ENCODE assay signal across 11 cellular contexts in genomic region chr10:101287922-101288638, GRCh38. TPM values are rescaled to one million over a fixed set of nuclear protein-coding genes. Genes with fewer than 3 reads are reported as not detected.
DNase-seq lines count a peak whose midpoint lies in the region; ATAC-seq and TF ChIP-seq lines count a peak whose summit lies in the region.
"Had no signal": no experiment of that assay in that cellular context is flagged by ENCODE, and none has a peak within 500 bp of the region (broad histone marks: within the 10 kb centered on the region; RNA-seq: fewer than 3 reads in every experiment).

No MANE protein-coding gene starts in this region.

- H3K4me1 ChIP-seq in HCT116 (ENCODE audit: control insufficient read depth in 1 of 2, insufficient read depth in 2 of 2, low read length in 2 of 2): no peaks in the 10 kb centered on the region; a peak in 1 of 4 replicates
- peaks cover 24% of the 10 kb centered on the region for H3K4me1 ChIP-seq in lower lobe of right lung
- H3K4me1 ChIP-seq in tibial artery: peaks cover 0 to 30% (median 26%) of the 10 kb centered on the region in 4 donors

- H3K4me3 ChIP-seq in HCT116 (replicated peaks in 1 of 2; ENCODE audit: low read depth in 1 of 2, low read length in 2 of 2) (no peak overlapping the region), lower lobe of right lung (no peak overlapping the region), tibial artery (no peak overlapping the region)

- no peaks in the 10 kb centered on the region for H3K27me3 ChIP-seq in HCT116 (ENCODE audit: insufficient read depth, low read length)
- peaks cover 92% of the 10 kb centered on the region for H3K27me3 ChIP-seq in lower lobe of right lung (ENCODE audit: low read depth)
- peaks cover 0 to 97% of the 10 kb centered on the region in 2 donors for H3K27me3 ChIP-seq in tibial artery

- no peaks in the 10 kb centered on the region for H3K9me2 ChIP-seq in HCT116 (ENCODE audit: insufficient read depth)

- intact Hi-C loops in HCT116 (cut with micrococcal nuclease): no loop called here
- intact Hi-C loops in head of caudate nucleus (cut with DNase I): loop anchor here (10.0 kb wide), 1 partner anchor 157 kb away; no protein-coding TSS in a partner anchor
- intact Hi-C loops in lower lobe of right lung (cut with DNase I): no loop called here
- intact Hi-C loops in tibial artery (cut with DNase I; ENCODE audit: low total_unique reads): no loop called here

- H3K9me3 Mint-ChIP-seq in T-helper 2 cell treated with Interferon-gamma antibody and Interleukin-4, amounts not matched to agents 5 μg/mL and 100 μg/mL, for 36 hours: no peaks in the 10 kb centered on the region
- H3K9me3 Mint-ChIP-seq: activated naive CD8-positive, alpha-beta T cell treated with anti-CD3 and anti-CD28 coated beads, Interleukin-2, amount 10 ng/mL, durations not matched to agents 7 days and 5 days; T-cell had no signal

- BruUV-seq in HCT116 (replicated peaks; lab: Mats Ljungman, UMichigan): no TSS peak

- ATAC-seq in HCT116 (peak; percentile 86), lower lobe of right lung (no peak)
- ATAC-seq: T-cell had no signal

- peak; percentile 72 for TF ChIP-seq RAD21 in HCT116 (IDR thresholded peaks at IDR 0.05; ENCODE audit: low read depth)

- peak; percentile 34 to 57 (median 45); a peak in 5 of 6 replicates for TF ChIP-seq CTCF in HCT116 (IDR thresholded peaks at IDR 0.05 in 2 of 3, conservative IDR thresholded peaks at IDR 0.05 in 1 of 3; ENCODE audit: borderline replicate concordance in 1 of 3, insufficient read depth in 1 of 3, low read depth in 2 of 3, low read length in 2 of 3)
- TF ChIP-seq CTCF in lower lobe of right lung (IDR thresholded peaks at IDR 0.05): no peak
- TF ChIP-seq CTCF in tibial artery (IDR thresholded peaks at IDR 0.05): peak in 1 of 2 experiments; percentile 22

- no peak overlapping the region for H2AFZ ChIP-seq in HCT116 (ENCODE audit: low read depth, low read length, poor library complexity, severe bottlenecking)

- H3K9ac ChIP-seq in HCT116 (ENCODE audit: low read length): no peak overlapping the region

- POLR2A ChIA-PET in HCT116 (lab: Charles Lee): interaction anchor here (0.9 to 1.1 kb wide), 2 partner anchors 12 to 174 kb away, joined by 3 read pairs; no protein-coding TSS in a partner anchor

- H3K36me3 ChIP-seq in HCT116 (ENCODE audit: control insufficient read depth in 1 of 2, insufficient read depth in 2 of 2, low read length in 2 of 2): no peaks in the 10 kb centered on the region
- no peaks in the 10 kb centered on the region for H3K36me3 ChIP-seq in lower lobe of right lung
- no peaks in the 10 kb centered on the region for H3K36me3 ChIP-seq in tibial artery

- no peak overlapping the region for H3K27ac Mint-ChIP-seq in T-helper 2 cell treated with Interferon-gamma antibody and Interleukin-4, amounts not matched to agents 5 μg/mL and 100 μg/mL, for 36 hours
- H3K27ac Mint-ChIP-seq: activated naive CD8-positive, alpha-beta T cell treated with anti-CD3 and anti-CD28 coated beads, Interleukin-2, amount 10 ng/mL, durations not matched to agents 7 days and 5 days; T-cell had no signal

- no peaks in the 10 kb centered on the region for H3K36me3 Mint-ChIP-seq in T-helper 2 cell treated with Interferon-gamma antibody and Interleukin-4, amounts not matched to agents 5 μg/mL and 100 μg/mL, for 36 hours (ENCODE audit: low read depth)
- H3K36me3 Mint-ChIP-seq: activated naive CD8-positive, alpha-beta T cell treated with anti-CD3 and anti-CD28 coated beads, Interleukin-2, amount 10 ng/mL, durations not matched to agents 7 days and 5 days; T-cell had no signal

- H3K9me3 ChIP-seq in HCT116 (ENCODE audit: control insufficient read depth in 1 of 2, insufficient read depth in 1 of 2, low read depth in 1 of 2, low read length in 2 of 2) (no peaks in the 10 kb centered on the region), lower lobe of right lung (no peaks in the 10 kb centered on the region), tibial artery (no peaks in the 10 kb centered on the region)

- H3K4me1 Mint-ChIP-seq in T-helper 2 cell treated with Interferon-gamma antibody and Interleukin-4, amounts not matched to agents 5 μg/mL and 100 μg/mL, for 36 hours (ENCODE audit: low read depth): no peaks in the 10 kb centered on the region

- no peaks in the 10 kb centered on the region for H3K79me2 ChIP-seq in HCT116 (ENCODE audit: insufficient read depth, low read length)

- DNase-seq in ACHN (peak; percentile 48), HCT116 (ENCODE audit: low read depth, low spot score) (peak; percentile 41), SHP77 (lab: John Stamatoyannopoulos, UW) (peak; percentile 14 to 30), head of caudate nucleus (peak in 28 of 42 donors; percentile 11 to 79 (median 53)), lower lobe of right lung (no peak), tibial artery (no peak), mesenteric fat pad (ENCODE audit: low spot score) (no peak)
- no peak for DNase-seq in T-helper 2 cell treated with Interferon-gamma antibody and Interleukin-4, amounts not matched to agents 5 μg/mL and 100 μg/mL, for 36 hours (ENCODE audit: low spot score)
- DNase-seq: activated naive CD8-positive, alpha-beta T cell treated with anti-CD3 and anti-CD28 coated beads, Interleukin-2, amount 10 ng/mL, durations not matched to agents 7 days and 5 days; GF-D8; T-cell had no signal

- H3K27ac ChIP-seq in HCT116 (ENCODE audit: low read depth, low read length): no peak overlapping the region
- H3K27ac ChIP-seq in lower lobe of right lung: no peak overlapping the region
- no peak overlapping the region for H3K27ac ChIP-seq in tibial artery

- H3K4me2 ChIP-seq in HCT116 (ENCODE audit: low read length): no peak overlapping the region

- peaks cover 81% of the 10 kb centered on the region for H3K27me3 Mint-ChIP-seq in T-helper 2 cell treated with Interferon-gamma antibody and Interleukin-4, amounts not matched to agents 5 μg/mL and 100 μg/mL, for 36 hours (ENCODE audit: low read depth)

- no peaks in the 10 kb centered on the region for H4K20me1 ChIP-seq in HCT116 (ENCODE audit: insufficient read depth)

- in situ Hi-C loops in ACHN (cut with HindIII; ENCODE audit: low pct_ligation_motif_present, low pct_unique_long_range_greater_than_20kb, low sequenced_read_pairs): no loop called here

- TF ChIP-seq POLR2A in HCT116 (IDR thresholded peaks at IDR 0.05; ENCODE audit: borderline replicate concordance, extremely low read depth, insufficient read depth, insufficient read length): no peak

- CTCF ChIA-PET in HCT116 (lab: Charles Lee): interaction anchor here (0.5 to 3.7 kb wide), 16 partner anchors 10 to 282 kb away, joined by 3 to 30 read pairs (median 7); no protein-coding TSS in a partner anchor

- RAD21 ChIA-PET in HCT116 (lab: Charles Lee; ENCODE audit: low non-redundant PET in 1 of 2, low total read pairs in 2 of 2, uncharacterized antibody in 2 of 2, unreplicated experiment in 2 of 2): interaction anchor here (0.6 to 1.4 kb wide), 11 partner anchors 13 to 282 kb away, joined by 3 to 10 read pairs (median 4); no protein-coding TSS in a partner anchor

- H3K4me3 Mint-ChIP-seq in T-helper 2 cell treated with Interferon-gamma antibody and Interleukin-4, amounts not matched to agents 5 μg/mL and 100 μg/mL, for 36 hours: no peak overlapping the region
- H3K4me3 Mint-ChIP-seq: activated naive CD8-positive, alpha-beta T cell treated with anti-CD3 and anti-CD28 coated beads, Interleukin-2, amount 10 ng/mL, durations not matched to agents 7 days and 5 days; T-cell had no signal

TF ChIP-seq in HCT116, 20 proteins besides CTCF, POLR2A, EP300 and RAD21:
- TF ChIP-seq TCF7L2 (IDR thresholded peaks at IDR 0.05; ENCODE audit: borderline replicate concordance, extremely low read depth, insufficient read depth, insufficient read length): no peak
- no peak for TF ChIP-seq YY1 (IDR thresholded peaks at IDR 0.05; ENCODE audit: extremely low read depth, insufficient replicate concordance, low read depth, low read length)
- no peak for TF ChIP-seq SIN3A (IDR thresholded peaks at IDR 0.05; ENCODE audit: low read depth)
- TF ChIP-seq ELF1 (IDR thresholded peaks at IDR 0.05; ENCODE audit: borderline replicate concordance, low read depth): no peak
- TF ChIP-seq EGR1 (IDR thresholded peaks at IDR 0.05; ENCODE audit: low read depth): no peak
- no peak for TF ChIP-seq EZH2phosphoT487 (IDR thresholded peaks at IDR 0.05; ENCODE audit: borderline replicate concordance)
- TF ChIP-seq SRF (IDR thresholded peaks at IDR 0.05; ENCODE audit: low read depth): no peak
- no peak for TF ChIP-seq FOSL1 (IDR thresholded peaks at IDR 0.05; ENCODE audit: low read depth)
- no peak for TF ChIP-seq POLR2AphosphoS5 (IDR thresholded peaks at IDR 0.05; ENCODE audit: low read depth, low read length)
- no peak for TF ChIP-seq ATF3 (IDR thresholded peaks at IDR 0.05)
- TF ChIP-seq ZNF274 (IDR thresholded peaks at IDR 0.05; ENCODE audit: low read depth, low read length): no peak
- no peak for TF ChIP-seq CEBPB (IDR thresholded peaks at IDR 0.05; ENCODE audit: low read depth)
- no peak for TF ChIP-seq EZH2 (IDR thresholded peaks at IDR 0.05)
- no peak for TF ChIP-seq CBX3 (IDR thresholded peaks at IDR 0.05; ENCODE audit: low read depth)
- TF ChIP-seq SP1 (IDR thresholded peaks at IDR 0.05; ENCODE audit: low read depth): no peak

RNA-seq across cellular contexts. Expression of gene LBX1, which starts 58.8 kb away (rescaled TPM):
- total RNA-seq in HCT116 (2021; ENCODE audit: unreplicated experiment) (not detected), lower lobe of right lung (not detected), mesenteric fat pad (0.10 TPM)
- polyA plus RNA-seq in HCT116 (2012): not detected in 2 replicates
- total RNA-seq: activated naive CD8-positive, alpha-beta T cell treated with anti-CD3 and anti-CD28 coated beads, Interleukin-2, amount 10 ng/mL, durations not matched to agents 7 days and 5 days; T-cell had no signal

Comparison
In these comparisons a context has a peak if more than half of its experiments do, and no peak if none do; other contexts are left out.
1. DNase-seq: peak in ACHN (single experiment), HCT116 (single experiment), SHP77 (2 of 2) and head of caudate nucleus (28 of 42); none in lower lobe of right lung (single experiment), T-helper 2 cell treated with Interferon-gamma antibody and Interleukin-4, amounts not matched to agents 5 μg/mL and 100 μg/mL, for 36 hours (single experiment), tibial artery (0 of 2) and mesenteric fat pad (single experiment).